In genomic region chr10:62815373-62816111, GRCh38 we compare ENCODE assay signal across 8 cellular contexts. TPM values are rescaled to one million over a fixed set of nuclear protein-coding genes. Genes with fewer than 3 reads are reported as not detected.
A peak's percentile ranks its signal among the peaks of the same experiment; 100 is the strongest.
DNase-seq lines count a peak whose midpoint lies in the region; ATAC-seq and TF ChIP-seq lines count a peak whose summit lies in the region.

No MANE protein-coding gene starts in this region.

- intact Hi-C loops in Caco-2 (cut with micrococcal nuclease; ENCODE audit: unreplicated experiment) = loop anchor here (1.0 to 10.0 kb wide), 10 partner anchors 11 to 978 kb away; partner anchors contain the start of genes ADO, NRBF2 and RTKN2
- intact Hi-C loops in colonic mucosa (cut with DNase I) = loop anchor here (5.0 to 10.0 kb wide), 2 partner anchors 342 to 361 kb away; no protein-coding TSS in a partner anchor

- peaks cover 37% of the 10 kb centered on the region for H3K27me3 Mint-ChIP-seq in Caco-2 (ENCODE audit: insufficient read depth, unreplicated experiment)

- peaks cover 20% of the 10 kb centered on the region for H3K4me1 Mint-ChIP-seq in Caco-2 (ENCODE audit: low read depth, unreplicated experiment)

- TSS peak; percentile 91 for BruUV-seq in Caco-2 (replicated peaks; lab: Mats Ljungman, UMichigan)

- H3K4me3 ChIP-seq in Caco-2 (ENCODE audit: low read depth, low read length) (peak overlapping the region; percentile 55), SJCRH30 (peak overlapping the region; percentile 95), colonic mucosa (peak overlapping the region; percentile 81), suprapubic skin (peak overlapping the region; percentile 68)

- H3K9me3 ChIP-seq in Caco-2 = no peaks in the 10 kb centered on the region
- no peaks in the 10 kb centered on the region for H3K9me3 ChIP-seq in SJCRH30 (replicated peaks)
- no peaks in the 10 kb centered on the region for H3K9me3 ChIP-seq in colonic mucosa
- H3K9me3 ChIP-seq in suprapubic skin = no peaks in the 10 kb centered on the region

- H3K27ac ChIP-seq in SJCRH30 (no peak overlapping the region), colonic mucosa (no peak overlapping the region), suprapubic skin (peak overlapping the region; percentile 90)

- no peaks in the 10 kb centered on the region for H3K36me3 ChIP-seq in Caco-2 (ENCODE audit: control insufficient read depth, insufficient read depth, low read length)
- H3K36me3 ChIP-seq in SJCRH30 = no peaks in the 10 kb centered on the region
- H3K36me3 ChIP-seq in colonic mucosa = no peaks in the 10 kb centered on the region
- no peaks in the 10 kb centered on the region for H3K36me3 ChIP-seq in suprapubic skin

- no peaks in the 10 kb centered on the region for H3K9me3 Mint-ChIP-seq in Caco-2 (ENCODE audit: unreplicated experiment)

- H3K36me3 Mint-ChIP-seq in Caco-2 (ENCODE audit: insufficient read depth, unreplicated experiment) = peaks cover 22% of the 10 kb centered on the region

- TF ChIP-seq EP300 in suprapubic skin (IDR thresholded peaks at IDR 0.05) = no peak

- peak overlapping the region; percentile 87 for H3K4me3 Mint-ChIP-seq in Caco-2 (ENCODE audit: unreplicated experiment)

- CTCF ChIA-PET in Caco-2 (lab: Charles Lee) = interaction anchor here (0.5 to 2.9 kb wide), 5 partner anchors 10 to 308 kb away, joined by 3 to 23 read pairs (median 7); partner anchors contain the start of gene ADO

- H3K9ac ChIP-seq in colonic mucosa (ENCODE audit: low read depth in 2 of 2, low read length in 2 of 2) = peak overlapping the region; percentile 19 to 82

- POLR2A ChIA-PET in Caco-2 (lab: Charles Lee) = interaction anchor here (0.6 to 1.3 kb wide), 3 partner anchors 10 to 547 kb away, joined by 3 to 26 read pairs (median 3); partner anchors contain the start of genes ADO and RTKN2

- WGBS in suprapubic skin = under 1% methylated on average over 46 of the region's 61 CpGs

- no peak for ATAC-seq in GM19035 (IDR thresholded peaks at IDR 0.05; ENCODE audit: unreplicated experiment)

- H3K27me3 ChIP-seq in Caco-2 (replicated peaks; ENCODE audit: control insufficient read depth, insufficient read depth, low read length) (peaks cover 16% of the 10 kb centered on the region), SJCRH30 (no peaks in the 10 kb centered on the region), colonic mucosa (peaks cover 36% of the 10 kb centered on the region), suprapubic skin (peaks cover 28% of the 10 kb centered on the region)

- TF ChIP-seq CTCF in Caco-2 (IDR thresholded peaks at IDR 0.05; ENCODE audit: insufficient read depth in 1 of 2, low read depth in 1 of 2, low read length in 1 of 2, severe bottlenecking in 1 of 2, unreplicated experiment in 1 of 2) (no peak), colonic mucosa (IDR thresholded peaks at IDR 0.05) (no peak), suprapubic skin (IDR thresholded peaks at IDR 0.05) (no peak)

- DNase-seq in Caco-2 (peak in 1 of 2 experiments; percentile 45), SJCRH30 (peak; percentile 14 to 36), colonic mucosa (peak; percentile 21), lung microvascular endothelial cell (ENCODE audit: low read depth in 2 of 2) (peak; percentile 11 to 30), suprapubic skin (ENCODE audit: low spot score in 2 of 2) (no peak), LoVo (ENCODE audit: low spot score) (no peak), NCI-H2227 treated with DMSO at 0.1 percent for 48 hours (lab: John Stamatoyannopoulos, UW) (no peak)

- H3K4me1 ChIP-seq in Caco-2 (peaks cover 17% of the 10 kb centered on the region), SJCRH30 (peaks cover 4% of the 10 kb centered on the region; the same call in 1 of the 2 replicates), colonic mucosa (peaks cover 16% of the 10 kb centered on the region), suprapubic skin (peaks cover 41% of the 10 kb centered on the region)

- TF ChIP-seq POLR2A in suprapubic skin (IDR thresholded peaks at IDR 0.05) = no peak

- peak overlapping the region; percentile 74 for H3K27ac Mint-ChIP-seq in Caco-2 (ENCODE audit: unreplicated experiment)

RNA-seq across cellular contexts. Expression of gene EGR2, which starts 0.6 kb away (rescaled TPM):
- total RNA-seq in Caco-2 (2022) (0.30 and 0.61 TPM in 2 replicates), colonic mucosa (1 to 10 TPM in 1 of 2 donors, under 1 TPM in 1; 0.20 to 8.2 TPM), lung microvascular endothelial cell (under 0.01 and 0.20 TPM in 2 replicates), suprapubic skin (10 to 100 TPM in 3 of 4 donors, 1 to 10 TPM in 1; 7.2 to 39.0 (median 24.3) TPM)
- total RNA-seq in SJCRH30 (2014; rRNA removed; shearing (Covaris generic)) = 0.71 and 1.3 TPM in 2 replicates

RNA-seq across cellular contexts. Expression of gene ADO, which starts 11.0 kb away (rescaled TPM):
- total RNA-seq in Caco-2 (2022) (31.3 and 34.1 TPM in 2 replicates), colonic mucosa (10 to 100 TPM; 13.5 to 15.5 TPM), lung microvascular endothelial cell (8.7 and 13.9 TPM in 2 replicates), suprapubic skin (10 to 100 TPM; 10.8 to 22.3 (median 17.4) TPM)
- 25.4 and 29.9 TPM in 2 replicates for total RNA-seq in SJCRH30 (2014; rRNA removed; shearing (Covaris generic))

Comparison
In these comparisons a context has a peak if more than half of its experiments do, and no peak if none do; other contexts are left out.
1. DNase-seq: peak in SJCRH30 (2 of 2), colonic mucosa (single experiment) and lung microvascular endothelial cell (2 of 2); none in suprapubic skin (0 of 2), LoVo (single experiment) and NCI-H2227 treated with DMSO at 0.1 percent for 48 hours (single experiment).
2. Peak in every context shown above with its lines, with median percentiles within 50 percentile points of each other: H3K4me3 ChIP-seq.